In the genomic region with DNA sequence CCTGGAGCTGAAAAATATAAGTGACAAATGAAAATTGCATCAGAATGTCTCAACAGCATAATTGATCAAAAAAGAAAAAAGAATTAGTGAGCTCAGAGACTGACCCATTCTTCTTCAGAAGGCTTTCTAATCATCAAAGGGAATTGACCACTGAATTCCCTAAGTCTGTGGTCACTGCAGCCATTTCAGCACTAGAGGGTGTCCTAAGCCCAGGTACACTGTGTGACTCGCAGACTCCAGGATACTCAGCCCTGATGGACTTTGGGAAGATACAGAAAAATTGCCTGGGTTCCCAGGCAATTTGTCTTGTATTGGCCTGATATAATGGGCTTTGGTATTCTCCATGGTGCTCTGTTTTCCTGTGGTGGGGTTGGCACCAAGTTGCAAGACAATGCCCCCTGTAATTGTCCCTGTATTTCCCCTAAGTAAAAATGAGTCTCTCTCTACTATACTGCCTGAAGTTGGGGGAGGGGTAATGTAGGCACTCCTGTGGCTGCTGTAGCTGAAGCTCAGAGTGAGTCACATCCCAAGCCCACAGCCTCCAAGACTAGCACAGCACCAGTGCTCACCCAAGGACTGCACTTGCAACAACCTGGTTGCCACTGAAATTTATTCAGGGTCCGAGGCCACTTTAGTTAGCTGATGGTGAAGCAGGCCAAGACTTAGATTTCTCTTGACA, we compare ENCODE assay signal across 9 cellular contexts.
DNase-seq lines count a peak whose midpoint lies in the region; ATAC-seq lines count a peak whose summit lies in the region.
"Had no signal": no experiment of that assay in that cellular context is flagged by ENCODE, and none has a peak within 500 bp of the region (broad histone marks: within the 10 kb centered on the region; RNA-seq: fewer than 3 reads in every experiment).

No MANE protein-coding gene starts in this region.

- no peak overlapping the region for H3K4me3 Mint-ChIP-seq in natural killer cell treated with Interleukin-12 subunit alpha and Interleukin-12 subunit beta and Interleukin-15 and Interleukin-18, amount 100 ng/mL, for 72 hours

- ATAC-seq in GM18519 (IDR thresholded peaks at IDR 0.05; ENCODE audit: low FRiP score, unreplicated experiment) = no peak
- no peak for ATAC-seq in natural killer cell treated with Interleukin-12 subunit alpha and Interleukin-12 subunit beta and Interleukin-15 and Interleukin-18, amount 100 ng/mL, for 72 hours

- DNase-seq in Daoy (ENCODE audit: low read depth) (peak; percentile 4), NCI-H2029 (lab: John Stamatoyannopoulos, UW) (peak; percentile 57), cerebellar cortex (ENCODE audit: low spot score) (peak; percentile 16), myocyte (ENCODE audit: low read depth) (peak; percentile 26), middle frontal gyrus (ENCODE audit: extremely low spot score, low spot score) (no peak), hippocampal formation (lab: John Stamatoyannopoulos, UW) (no peak)
- DNase-seq in natural killer cell treated with Interleukin-12 subunit alpha and Interleukin-12 subunit beta and Interleukin-15 and Interleukin-18, amount 100 ng/mL, for 72 hours (ENCODE audit: low spot score) = no peak
- DNase-seq: NCI-H1048 had no signal

- H3K4me1 Mint-ChIP-seq in natural killer cell treated with Interleukin-12 subunit alpha and Interleukin-12 subunit beta and Interleukin-15 and Interleukin-18, amount 100 ng/mL, for 72 hours (ENCODE audit: low read depth in 2 of 2) = no peaks in the 10 kb centered on the region

- no peaks in the 10 kb centered on the region for H3K27me3 Mint-ChIP-seq in natural killer cell treated with Interleukin-12 subunit alpha and Interleukin-12 subunit beta and Interleukin-15 and Interleukin-18, amount 100 ng/mL, for 72 hours

- no peaks in the 10 kb centered on the region for H3K36me3 Mint-ChIP-seq in natural killer cell treated with Interleukin-12 subunit alpha and Interleukin-12 subunit beta and Interleukin-15 and Interleukin-18, amount 100 ng/mL, for 72 hours

- H3K27ac Mint-ChIP-seq in natural killer cell treated with Interleukin-12 subunit alpha and Interleukin-12 subunit beta and Interleukin-15 and Interleukin-18, amount 100 ng/mL, for 72 hours = no peak overlapping the region

- H3K9me3 Mint-ChIP-seq in natural killer cell treated with Interleukin-12 subunit alpha and Interleukin-12 subunit beta and Interleukin-15 and Interleukin-18, amount 100 ng/mL, for 72 hours = peaks cover 7% of the 10 kb centered on the region

Comparison
In these comparisons a context has a peak if more than half of its experiments do, and no peak if none do; other contexts are left out.
1. DNase-seq: peak in Daoy (single experiment), NCI-H2029 (single experiment), cerebellar cortex (single experiment) and myocyte (single experiment); none in natural killer cell treated with Interleukin-12 subunit alpha and Interleukin-12 subunit beta and Interleukin-15 and Interleukin-18, amount 100 ng/mL, for 72 hours (single experiment), middle frontal gyrus (single experiment) and hippocampal formation (0 of 2).